Comparison of ENCODE assay signal across 2 cellular contexts in genomic region chr22:38413085-38414008, GRCh38.
TF ChIP-seq lines count a peak whose summit lies in the region.

No MANE protein-coding gene starts in this region.

TF ChIP-seq in K562, 482 proteins besides CTCF, POLR2A, EP300 and RAD21:
- no peak for TF ChIP-seq E2F3 (CRISPR knock-in tag; IDR thresholded peaks at IDR 0.05)
- TF ChIP-seq VEZF1 (CRISPR knock-in tag; IDR thresholded peaks at IDR 0.05) = peak; percentile 52
TF ChIP-seq in K562: peak in this region for 1.

TF ChIP-seq in HepG2, 621 proteins besides CTCF, POLR2A, EP300 and RAD21:
- TF ChIP-seq SALL1 (CRISPR knock-in tag; IDR thresholded peaks at IDR 0.05) = no peak
- no peak for TF ChIP-seq ZC3H4 (CRISPR knock-in tag; IDR thresholded peaks at IDR 0.05; ENCODE audit: borderline replicate concordance)
- peak; percentile 4 for TF ChIP-seq HNRNPLL (IDR thresholded peaks at IDR 0.05; ENCODE audit: low read depth, low read length, poor library complexity, severe bottlenecking)
